Comparison of ENCODE assay signal across 33 cellular contexts in genomic region chr9:134247918-134248631, GRCh38.
"Had no signal": no experiment of that assay in that cellular context is flagged by ENCODE, and none has a peak within 500 bp of the region (broad histone marks: within the 10 kb centered on the region; RNA-seq: fewer than 3 reads in every experiment).

No MANE protein-coding gene starts in this region.

- H3K36me3 ChIP-seq: ascending aorta, cardiac muscle cell, colonic mucosa, gastrocnemius medialis, ovary, prostate gland, tibial artery, upper lobe of right lung had no signal

- H3K27me3 ChIP-seq: ascending aorta, cardiac muscle cell, colonic mucosa, gastrocnemius medialis, hepatocyte, ovary, upper lobe of right lung had no signal

- ATAC-seq: gastrocnemius medialis; left cardiac atrium; left ventricle myocardium superior; naive thymus-derived CD4-positive, alpha-beta T cell; sciatic nerve; stimulated activated naive CD8-positive, alpha-beta T cell treated with anti-CD3 and anti-CD28 coated beads, Interleukin-15, amount 100 ng/mL, for 72 hours; upper lobe of right lung had no signal

- H3K4me1 ChIP-seq: ascending aorta, colonic mucosa, prostate gland, tibial artery had no signal

- H3K9me3 ChIP-seq: colonic mucosa, ovary, prostate gland, upper lobe of right lung had no signal

- DNase-seq: activated CD4-positive, alpha-beta memory T cell treated with anti-CD3 and anti-CD28 coated beads for 36 hours; activated CD4-positive, alpha-beta T cell treated with anti-CD3 and anti-CD28 coated beads, Interleukin-2, amount 10 ng/mL, durations not matched to agents 24 days and 14 days; activated CD4-positive, CD25-positive, alpha-beta regulatory T cell treated with anti-CD3 and anti-CD28 coated beads, Interleukin-2, amount 50 U/mL, for 72 hours; activated CD8-positive, alpha-beta memory T cell treated with anti-CD3 and anti-CD28 coated beads, Interleukin-2, amount 50 U/mL, for 4 hours; activated effector memory CD4-positive, alpha-beta T cell treated with anti-CD3 and anti-CD28 coated beads, Interleukin-2, amount 50 U/mL, for 16 hours; activated naive CD4-positive, alpha-beta T cell treated with anti-CD3 and anti-CD28 coated beads for 36 hours; activated naive CD8-positive, alpha-beta T cell treated with anti-CD3 and anti-CD28 coated beads for 36 hours; activated T-cell treated with anti-CD3 and anti-CD28 coated beads, Interleukin-2, amount 50 U/mL, for 1 hour; cerebellar nuclear complex; colonic mucosa; effector CD8-positive, alpha-beta T cell; erythroblast; gastrocnemius medialis; islet precursor cell; left cardiac atrium; mammary epithelial cell; midbrain; naive thymus-derived CD4-positive, alpha-beta T cell; ovary; retina; stimulated activated CD4-positive, alpha-beta T cell treated with anti-CD3 and anti-CD28 coated beads, Interleukin-12 subunit alpha, Interleukin-12 subunit beta, amount 100 ng/mL, for 4 hours; stimulated activated CD4-positive, alpha-beta T cell treated with anti-CD3 and anti-CD28 coated beads, Interleukin-4, amount 100 ng/mL, for 1 hour; stimulated activated naive CD8-positive, alpha-beta T cell treated with anti-CD3 and anti-CD28 coated beads, Interleukin-15, amount 100 ng/mL, for 72 hours; T1000; tibial artery; upper lobe of right lung had no signal

- H3K27ac ChIP-seq: ascending aorta, cardiac muscle cell, colonic mucosa, gastrocnemius medialis, hepatocyte, ovary, prostate gland, skin epidermis, tibial artery, upper lobe of right lung had no signal

- H3K4me3 ChIP-seq: ascending aorta, cardiac muscle cell, colonic mucosa, gastrocnemius medialis, hepatocyte, ovary, prostate gland, skin epidermis, tibial artery, upper lobe of right lung had no signal
